24 cellular contexts compared by ENCODE assay signal in genomic region chr17:43465049-43465448, GRCh38.
"Had no signal": no experiment of that assay in that cellular context is flagged by ENCODE, and none has a peak within 500 bp of the region (broad histone marks: within the 10 kb centered on the region; RNA-seq: fewer than 3 reads in every experiment).

No MANE protein-coding gene starts in this region.

- H3K36me3 ChIP-seq: esophagus muscularis mucosa, gastrocnemius medialis, heart right ventricle, left lung, lower lobe of right lung, neural progenitor cell, pancreas, thyroid gland, upper lobe of left lung, vagina had no signal

- H3K4me1 ChIP-seq: neural progenitor cell, pancreas had no signal

- FAIRE-seq: colon, endometrium, islet of Langerhans, pancreas had no signal

- H3K27ac ChIP-seq: esophagus muscularis mucosa, gastrocnemius medialis, heart right ventricle, left lung, lower lobe of right lung, neural progenitor cell, pancreas, thyroid gland, upper lobe of left lung, vagina had no signal

- H3K9me3 ChIP-seq: esophagus muscularis mucosa, gastrocnemius medialis, heart right ventricle, left lung, lower lobe of right lung, pancreas, thyroid gland, upper lobe of left lung, vagina had no signal

- H3K9ac ChIP-seq: neural progenitor cell had no signal

- H3K4me3 ChIP-seq: esophagus muscularis mucosa, gastrocnemius medialis, heart right ventricle, left lung, lower lobe of right lung, neural progenitor cell, pancreas, smooth muscle cell, thyroid gland, upper lobe of left lung, vagina had no signal

- H3K27me3 ChIP-seq: esophagus muscularis mucosa, gastrocnemius medialis, left lung, neural progenitor cell, pancreas, thyroid gland, upper lobe of left lung, vagina had no signal

- H3K4me2 ChIP-seq: neural progenitor cell, smooth muscle cell had no signal

- ATAC-seq: gastrocnemius medialis; left lung; lower lobe of right lung; natural killer cell treated with Interleukin-12 subunit alpha and Interleukin-12 subunit beta and Interleukin-15 and Interleukin-18, amount 100 ng/mL, for 72 hours; pancreas had no signal

- DNase-seq: dermis blood vessel endothelial cell; effector CD8-positive, alpha-beta T cell; gastrocnemius medialis; heart right ventricle; hypothalamus; kidney glomerular epithelial cell; left lung; lower lobe of right lung; midbrain; nucleus accumbens; pancreas; right cardiac atrium; stimulated activated CD4-positive, alpha-beta T cell treated with anti-CD3 and anti-CD28 coated beads, Interleukin-2, amount 100 ng/mL, for 48 hours; stimulated activated naive CD4-positive, alpha-beta T cell treated with Interleukin-2 at 50 U/mL for 16 hours; thyroid gland; upper lobe of left lung had no signal
